Comparison of ENCODE assay signal across 12 cellular contexts in genomic region chr10:61933857-61934559, GRCh38. TPM values are rescaled to one million over a fixed set of nuclear protein-coding genes. Genes with fewer than 3 reads are reported as not detected.
A peak's percentile ranks its signal among the peaks of the same experiment; 100 is the strongest.
DNase-seq lines count a peak whose midpoint lies in the region; ATAC-seq and TF ChIP-seq lines count a peak whose summit lies in the region.
"Had no signal": no experiment of that assay in that cellular context is flagged by ENCODE, and none has a peak within 500 bp of the region (broad histone marks: within the 10 kb centered on the region; RNA-seq: fewer than 3 reads in every experiment).

No MANE protein-coding gene starts in this region.

- H3K4me1 Mint-ChIP-seq in activated T-cell treated with anti-CD3 and anti-CD28 coated beads, Interleukin-2, amount 50 U/mL, for 72 hours (ENCODE audit: low read depth) = peaks cover 89% of the 10 kb centered on the region
- peaks cover 63% of the 10 kb centered on the region for H3K4me1 Mint-ChIP-seq in activated T-helper 1 cell treated with anti-CD3 and anti-CD28 coated beads, Interleukin-12 subunit alpha, Interleukin-12 subunit beta, Interleukin-2, Interleukin-4 antibody, amounts not matched to agents 30 ng/mL and 10 ng/mL and 1 ng/mL, durations not matched to agents 14 hours and 24 hours and 36 hours (ENCODE audit: low read depth)
- H3K4me1 Mint-ChIP-seq in memory B cell = peaks cover 45% of the 10 kb centered on the region

- peaks cover 5 to 6% of the 10 kb centered on the region in 2 donors for H3K9me3 Mint-ChIP-seq in activated T-cell treated with anti-CD3 and anti-CD28 coated beads, Interleukin-2, amount 50 U/mL, for 72 hours
- peaks cover 4% of the 10 kb centered on the region for H3K9me3 Mint-ChIP-seq in activated T-helper 1 cell treated with anti-CD3 and anti-CD28 coated beads, Interleukin-12 subunit alpha, Interleukin-12 subunit beta, Interleukin-2, Interleukin-4 antibody, amounts not matched to agents 30 ng/mL and 10 ng/mL and 1 ng/mL, durations not matched to agents 14 hours and 24 hours and 36 hours
- H3K9me3 Mint-ChIP-seq in memory B cell = peaks cover 3% of the 10 kb centered on the region

- WGBS in transverse colon (ENCODE audit: low coverage in 1 of 2), 2 donors = 67 to 74% methylated on average over 3 of the region's 3 CpGs

- no peak for TF ChIP-seq EP300 in transverse colon (IDR thresholded peaks at IDR 0.05; ENCODE audit: low read depth)

- H3K4me3 Mint-ChIP-seq in activated T-cell treated with anti-CD3 and anti-CD28 coated beads, Interleukin-2, amount 50 U/mL, for 72 hours = peak overlapping the region; percentile 61 to 71
- H3K4me3 Mint-ChIP-seq in activated T-helper 1 cell treated with anti-CD3 and anti-CD28 coated beads, Interleukin-12 subunit alpha, Interleukin-12 subunit beta, Interleukin-2, Interleukin-4 antibody, amounts not matched to agents 30 ng/mL and 10 ng/mL and 1 ng/mL, durations not matched to agents 14 hours and 24 hours and 36 hours = peak overlapping the region; percentile 56
- H3K4me3 Mint-ChIP-seq in memory B cell = no peak overlapping the region

- no peak for ATAC-seq in activated T-cell treated with anti-CD3 and anti-CD28 coated beads, Interleukin-2, amount 50 U/mL, for 72 hours (replicated peaks in 1 of 2)
- ATAC-seq in memory B cell (ENCODE audit: low read depth) = no peak
- ATAC-seq in HG03159 (IDR thresholded peaks at IDR 0.05; ENCODE audit: unreplicated experiment) = no peak

- no peak overlapping the region for H3K4me3 ChIP-seq in transverse colon

- no peak for TF ChIP-seq CTCF in transverse colon (IDR thresholded peaks at IDR 0.05)

- peaks cover 5 to 46% (median 24%) of the 10 kb centered on the region in 4 donors for H3K4me1 ChIP-seq in transverse colon

- intact Hi-C loops in activated T-helper 1 cell treated with anti-CD3 and anti-CD28 coated beads, Interleukin-12 subunit alpha, Interleukin-12 subunit beta, Interleukin-2, Interleukin-4 antibody, amounts not matched to agents 30 ng/mL and 10 ng/mL and 1 ng/mL, durations not matched to agents 14 hours and 24 hours and 36 hours (cut with micrococcal nuclease) = loop anchor here (1.0 kb wide), 1 partner anchor 9 kb away; no protein-coding TSS in a partner anchor
- intact Hi-C loops in transverse colon (cut with DNase I; ENCODE audit: low total_unique reads) = no loop called here

- H3K27ac Mint-ChIP-seq in activated T-cell treated with anti-CD3 and anti-CD28 coated beads, Interleukin-2, amount 50 U/mL, for 72 hours = peak overlapping the region; percentile 97
- H3K27ac Mint-ChIP-seq in activated T-helper 1 cell treated with anti-CD3 and anti-CD28 coated beads, Interleukin-12 subunit alpha, Interleukin-12 subunit beta, Interleukin-2, Interleukin-4 antibody, amounts not matched to agents 30 ng/mL and 10 ng/mL and 1 ng/mL, durations not matched to agents 14 hours and 24 hours and 36 hours = peak overlapping the region; percentile 85
- H3K27ac Mint-ChIP-seq in memory B cell = peak overlapping the region; percentile 92

- no peaks in the 10 kb centered on the region for H3K9me3 ChIP-seq in transverse colon

- in situ Hi-C loops in transverse colon (cut with MboI; ENCODE audit: low pct_ligation_motif_present in 1 of 4, low pct_unique_long_range_greater_than_20kb in 1 of 4, low sequenced_read_pairs in 3 of 4) = no loop called here

- no peaks in the 10 kb centered on the region for H3K27me3 ChIP-seq in transverse colon

- H3K36me3 Mint-ChIP-seq in activated T-cell treated with anti-CD3 and anti-CD28 coated beads, Interleukin-2, amount 50 U/mL, for 72 hours (ENCODE audit: insufficient read depth in 2 of 2) = peaks cover 14 to 42% of the 10 kb centered on the region in 2 donors
- peaks cover 42% of the 10 kb centered on the region for H3K36me3 Mint-ChIP-seq in activated T-helper 1 cell treated with anti-CD3 and anti-CD28 coated beads, Interleukin-12 subunit alpha, Interleukin-12 subunit beta, Interleukin-2, Interleukin-4 antibody, amounts not matched to agents 30 ng/mL and 10 ng/mL and 1 ng/mL, durations not matched to agents 14 hours and 24 hours and 36 hours (ENCODE audit: low read depth)
- H3K36me3 Mint-ChIP-seq in memory B cell = peaks cover 39% of the 10 kb centered on the region

- DNase-seq in activated T-cell treated with anti-CD3 and anti-CD28 coated beads, Interleukin-2, amount 50 U/mL, for 72 hours = no peak
- DNase-seq in activated T-cell treated with anti-CD3 and anti-CD28 coated beads, Interleukin-2, amount 50 U/mL, for 1 hour = no peak
- no peak for DNase-seq in activated T-helper 1 cell treated with anti-CD3 and anti-CD28 coated beads, Interleukin-12 subunit alpha, Interleukin-12 subunit beta, Interleukin-2, Interleukin-4 antibody, amounts not matched to agents 30 ng/mL and 10 ng/mL and 1 ng/mL, durations not matched to agents 14 hours and 24 hours and 36 hours (ENCODE audit: low spot score)
- DNase-seq in memory B cell (ENCODE audit: low spot score in 2 of 2) = no peak
- DNase-seq in transverse colon = no peak
- no peak for DNase-seq in substantia nigra (lab: John Stamatoyannopoulos, UW)
- DNase-seq in cerebellar cortex (ENCODE audit: low spot score) = no peak
- DNase-seq: activated CD4-positive, alpha-beta T cell treated with anti-CD3 and anti-CD28 coated beads, Interleukin-2, amount 50 U/mL, for 48 hours; amygdala; DMS79 treated with DMSO at 0.1 percent for 48 hours; SW 1271 had no signal

- H3K27ac ChIP-seq in transverse colon = peak overlapping the region in 3 of 4 donors; percentile 59 to 73 (median 70)
- no peak overlapping the region for H3K27ac ChIP-seq in substantia nigra (ENCODE audit: low read depth, low read length, poor library complexity, severe bottlenecking)

- H3K27me3 Mint-ChIP-seq in activated T-cell treated with anti-CD3 and anti-CD28 coated beads, Interleukin-2, amount 50 U/mL, for 72 hours (ENCODE audit: low read depth) = no peaks in the 10 kb centered on the region
- no peaks in the 10 kb centered on the region for H3K27me3 Mint-ChIP-seq in activated T-helper 1 cell treated with anti-CD3 and anti-CD28 coated beads, Interleukin-12 subunit alpha, Interleukin-12 subunit beta, Interleukin-2, Interleukin-4 antibody, amounts not matched to agents 30 ng/mL and 10 ng/mL and 1 ng/mL, durations not matched to agents 14 hours and 24 hours and 36 hours (ENCODE audit: insufficient read depth)
- no peaks in the 10 kb centered on the region for H3K27me3 Mint-ChIP-seq in memory B cell

- H3K36me3 ChIP-seq in transverse colon = no peaks in the 10 kb centered on the region

- no peak for TF ChIP-seq POLR2A in transverse colon (IDR thresholded peaks at IDR 0.05)

RNA-seq across cellular contexts. Expression of gene ARID5B, which starts 32.5 kb away (rescaled TPM):
- 100 to 1,000 TPM in 1 of 2 donors, 10 to 100 TPM in 1; 74.4 to 113 TPM for total RNA-seq in activated T-cell treated with anti-CD3 and anti-CD28 coated beads, Interleukin-2, amount 50 U/mL, for 72 hours
- total RNA-seq in activated T-helper 1 cell treated with anti-CD3 and anti-CD28 coated beads, Interleukin-12 subunit alpha, Interleukin-12 subunit beta, Interleukin-2, Interleukin-4 antibody, amounts not matched to agents 30 ng/mL and 10 ng/mL and 1 ng/mL, durations not matched to agents 14 hours and 24 hours and 36 hours = 62.4 and 65.1 TPM in 2 replicates
- total RNA-seq in transverse colon = 10 to 100 TPM; 17.7 to 54.6 (median 34.8) TPM
